In genomic region chr19:33301011-33301899, GRCh38 we compare ENCODE assay signal across 8 cellular contexts. TPM values are rescaled to one million over a fixed set of nuclear protein-coding genes. Genes with fewer than 3 reads are reported as not detected.
DNase-seq lines count a peak whose midpoint lies in the region; ATAC-seq and TF ChIP-seq lines count a peak whose summit lies in the region.

No MANE protein-coding gene starts in this region.

- ATAC-seq in T-cell (replicated peaks in 1 of 4) = no peak
- ATAC-seq in HG03439 (IDR thresholded peaks at IDR 0.05; ENCODE audit: unreplicated experiment) = no peak

- no peak overlapping the region for H3K9ac ChIP-seq in iPS-18a (ENCODE audit: low read length)

- DNase-seq in EH (ENCODE audit: low read depth) = peak; percentile 16
- DNase-seq in T-cell = no peak
- peak; percentile 77 for DNase-seq in retina
- DNase-seq in BE2C = no peak
- no peak for DNase-seq in activated CD4-positive, CD25-positive, alpha-beta regulatory T cell treated with anti-CD3 and anti-CD28 coated beads, Interleukin-2, amount 50 U/mL, for 72 hours
- no peak for DNase-seq in NCI-H345 treated with DMSO at 0.1 percent for 48 hours (lab: John Stamatoyannopoulos, UW; ENCODE audit: unreplicated experiment)

- peaks cover 28 to 45% of the 10 kb centered on the region in 2 donors for H3K27me3 Mint-ChIP-seq in T-cell

- CTCF ChIA-PET in T-cell (lab: Charles Lee) = no interaction called here

- H3K27me3 ChIP-seq in iPS-18a (ENCODE audit: control insufficient read depth, insufficient read depth, low read length) (peaks cover 53% of the 10 kb centered on the region), BE2C (peaks cover 30% of the 10 kb centered on the region)

- H3K9me3 ChIP-seq in iPS-18a (ENCODE audit: control insufficient read depth, low read depth, low read length) (no peaks in the 10 kb centered on the region), BE2C (no peaks in the 10 kb centered on the region; the same call in 1 of the 2 replicates)

- H3K27ac Mint-ChIP-seq in T-cell = no peak overlapping the region

- peak overlapping the region; percentile 47 for H3K4me3 ChIP-seq in iPS-18a (ENCODE audit: low read length)
- no peak overlapping the region for H3K4me3 ChIP-seq in BE2C (ENCODE audit: low read depth, low read length)

- TF ChIP-seq CTCF in BE2C (IDR thresholded peaks at IDR 0.05; ENCODE audit: low read depth, low read length) = no peak

- peaks cover 0 to 7% (median 3%) of the 10 kb centered on the region in 3 donors for H3K4me1 Mint-ChIP-seq in T-cell

- H3K4me1 ChIP-seq in iPS-18a (ENCODE audit: control insufficient read depth, low read depth, low read length) (peaks cover 7% of the 10 kb centered on the region), BE2C (peaks cover 8% of the 10 kb centered on the region)

- no peaks in the 10 kb centered on the region for H3K36me3 Mint-ChIP-seq in T-cell

- H3K36me3 ChIP-seq in iPS-18a (ENCODE audit: control insufficient read depth, low read depth, low read length) (no peaks in the 10 kb centered on the region), BE2C (no peaks in the 10 kb centered on the region)

- POLR2A ChIA-PET in T-cell (lab: Charles Lee) = no interaction called here

- no peaks in the 10 kb centered on the region for H3K9me3 Mint-ChIP-seq in T-cell

- H3K27ac ChIP-seq in iPS-18a (ENCODE audit: low read length) = no peak overlapping the region

- H3K4me3 Mint-ChIP-seq in T-cell = peak overlapping the region; percentile 51 to 65 (median 54)

RNA-seq across cellular contexts. Expression of gene CEBPA, which starts 1.1 kb away (rescaled TPM):
- total RNA-seq in T-cell = 1 to 10 TPM; 1.1 to 2.1 (median 1.8) TPM
- 3.3 TPM for polyA plus RNA-seq in BE2C (2012; ENCODE audit: insufficient read depth, insufficient read length, low read depth)

Comparison
In these comparisons a context has a peak if more than half of its experiments do, and no peak if none do; other contexts are left out.
1. DNase-seq: peak in EH (single experiment) and retina (single experiment); none in T-cell (0 of 34), BE2C (single experiment), activated CD4-positive, CD25-positive, alpha-beta regulatory T cell treated with anti-CD3 and anti-CD28 coated beads, Interleukin-2, amount 50 U/mL, for 72 hours (single experiment) and NCI-H345 treated with DMSO at 0.1 percent for 48 hours (single experiment).